17 cellular contexts compared by ENCODE assay signal in the genomic region with DNA sequence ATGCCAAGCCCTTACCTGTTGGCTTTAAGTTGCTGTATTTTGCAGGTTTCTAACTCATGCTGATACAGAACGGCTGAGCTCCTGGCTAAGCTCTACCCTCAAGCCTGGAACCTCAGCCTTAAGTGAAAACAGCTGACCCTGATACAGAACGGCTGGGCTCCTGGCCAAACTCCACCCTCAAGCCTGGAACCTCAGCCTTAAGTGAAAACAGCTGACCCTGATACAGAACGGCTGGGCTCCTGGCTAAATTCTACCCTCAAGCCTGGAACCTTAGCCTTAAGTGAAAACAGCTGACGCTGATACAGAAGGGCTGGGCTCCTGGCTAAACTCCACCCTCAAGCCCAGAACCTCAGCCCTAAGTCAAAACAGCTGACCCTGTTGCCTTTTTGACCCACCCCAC. TPM values are rescaled to one million over a fixed set of nuclear protein-coding genes. Genes with fewer than 3 reads are reported as not detected.
DNase-seq lines count a peak whose midpoint lies in the region; ATAC-seq and TF ChIP-seq lines count a peak whose summit lies in the region.
"Had no signal": no experiment of that assay in that cellular context is flagged by ENCODE, and none has a peak within 500 bp of the region (broad histone marks: within the 10 kb centered on the region; RNA-seq: fewer than 3 reads in every experiment).

No MANE protein-coding gene starts in this region.

- no peaks in the 10 kb centered on the region for H3K27me3 ChIP-seq in brain microvascular endothelial cell (replicated peaks)
- H3K27me3 ChIP-seq in right cardiac atrium (ENCODE audit: control insufficient read depth, insufficient read depth) = no peaks in the 10 kb centered on the region
- H3K27me3 ChIP-seq: hepatocyte had no signal

- H3K9me3 Mint-ChIP-seq in progenitor cell of endocrine pancreas (ENCODE audit: low read depth) = peaks cover 1% of the 10 kb centered on the region

- H3K4me3 ChIP-seq in brain microvascular endothelial cell (ENCODE audit: low read depth, low read length) = no peak overlapping the region
- H3K4me3 ChIP-seq in right cardiac atrium (ENCODE audit: low read length) = no peak overlapping the region
- H3K4me3 ChIP-seq: hepatocyte had no signal

- no peaks in the 10 kb centered on the region for H3K4me1 ChIP-seq in right cardiac atrium (ENCODE audit: control insufficient read depth, insufficient read depth, low read length)

- no peaks in the 10 kb centered on the region for H3K27me3 Mint-ChIP-seq in progenitor cell of endocrine pancreas

- TF ChIP-seq CTCF in brain microvascular endothelial cell (IDR thresholded peaks at IDR 0.05; ENCODE audit: low read depth, low read length, missing control alignments) (no peak), progenitor cell of endocrine pancreas (IDR thresholded peaks at IDR 0.05; ENCODE audit: unreplicated experiment) (no peak)

- no peaks in the 10 kb centered on the region for H3K4me1 Mint-ChIP-seq in progenitor cell of endocrine pancreas (ENCODE audit: low read depth)

- intact Hi-C loops in right cardiac atrium (cut with DNase I) = no loop called here

- ATAC-seq in right cardiac atrium = peak in 1 of 2 donors; percentile 76
- ATAC-seq: activated T-cell treated with anti-CD3 and anti-CD28 coated beads, Interleukin-2, amount 50 U/mL, for 4 hours; stimulated activated naive CD8-positive, alpha-beta T cell treated with anti-CD3 and anti-CD28 coated beads, Interleukin-15, amount 100 ng/mL, for 72 hours had no signal

- H3K36me3 ChIP-seq in brain microvascular endothelial cell (replicated peaks) = no peaks in the 10 kb centered on the region

- no peak overlapping the region for H3K4me3 Mint-ChIP-seq in progenitor cell of endocrine pancreas (ENCODE audit: low read depth)
- H3K4me3 Mint-ChIP-seq: activated T-cell treated with anti-CD3 and anti-CD28 coated beads, Interleukin-2, amount 50 U/mL, for 4 hours; stimulated activated naive CD8-positive, alpha-beta T cell treated with anti-CD3 and anti-CD28 coated beads, Interleukin-15, amount 100 ng/mL, for 72 hours had no signal

- H3K27ac ChIP-seq in brain microvascular endothelial cell = no peak overlapping the region
- H3K27ac ChIP-seq in right cardiac atrium (ENCODE audit: low read length) = no peak overlapping the region
- H3K27ac ChIP-seq: hepatocyte had no signal

- DNase-seq in Daoy (ENCODE audit: low read depth) (peak; percentile 11), M059J (ENCODE audit: low read depth) (peak; percentile 48), brain microvascular endothelial cell (peak; percentile 53), right cardiac atrium (peak in 2 of 3 donors; percentile 19 to 73), AG08395 (ENCODE audit: low spot score) (no peak), MV-4-11 (lab: John Stamatoyannopoulos, UW) (no peak), progenitor cell of endocrine pancreas (ENCODE audit: low spot score, unreplicated experiment) (no peak)
- DNase-seq in activated CD4-positive, alpha-beta T cell treated with anti-CD3 and anti-CD28 coated beads for 48 hours = no peak
- DNase-seq: activated CD4-positive, alpha-beta T cell treated with anti-CD3 and anti-CD28 coated beads, Interleukin-2, amount 50 U/mL, for 48 hours; activated T-cell treated with anti-CD3 and anti-CD28 coated beads, Interleukin-2, amount 50 U/mL, for 4 hours; Calu3; left cardiac atrium; NCI-H1436; NCI-H446; stimulated activated naive CD8-positive, alpha-beta T cell treated with anti-CD3 and anti-CD28 coated beads, Interleukin-15, amount 100 ng/mL, for 72 hours had no signal

- no peaks in the 10 kb centered on the region for H3K9me3 ChIP-seq in right cardiac atrium (ENCODE audit: control insufficient read depth, low read length)

- no peaks in the 10 kb centered on the region for H3K36me3 Mint-ChIP-seq in progenitor cell of endocrine pancreas (ENCODE audit: insufficient read depth)

- 25% methylated on average over 4 of the region's 4 CpGs for WGBS in right cardiac atrium

- no peak overlapping the region for H3K27ac Mint-ChIP-seq in progenitor cell of endocrine pancreas
- H3K27ac Mint-ChIP-seq: stimulated activated naive CD8-positive, alpha-beta T cell treated with anti-CD3 and anti-CD28 coated beads, Interleukin-15, amount 100 ng/mL, for 72 hours had no signal

- in situ Hi-C loops in brain microvascular endothelial cell (cut with HindIII; ENCODE audit: low pct_ligation_motif_present, low sequenced_read_pairs) = no loop called here

RNA-seq across cellular contexts. Expression of a gene that starts 17.6 kb away (rescaled TPM):
- total RNA-seq in Daoy (2014; rRNA removed; shearing (Covaris generic)) = 7.1 and 14.3 TPM in 2 replicates
- total RNA-seq in M059J (2014; rRNA removed; shearing (Covaris generic)) = 13.9 and 21.5 TPM in 2 replicates
- total RNA-seq in right cardiac atrium = 10 to 100 TPM; 19.9 to 41.1 (median 32.8) TPM
- polyA plus RNA-seq in right cardiac atrium = 13.6 TPM
- total RNA-seq in progenitor cell of endocrine pancreas = 0.91 TPM in 2 replicates
- total RNA-seq: activated T-cell treated with anti-CD3 and anti-CD28 coated beads, Interleukin-2, amount 50 U/mL, for 4 hours; endothelial cell of umbilical vein had no signal
- polyA plus RNA-seq: hepatocyte had no signal

Comparison
In these comparisons a context has a peak if more than half of its experiments do, and no peak if none do; other contexts are left out.
1. DNase-seq: peak in Daoy (single experiment), M059J (single experiment), brain microvascular endothelial cell (single experiment) and right cardiac atrium (2 of 3); none in AG08395 (single experiment), MV-4-11 (single experiment), progenitor cell of endocrine pancreas (single experiment) and activated CD4-positive, alpha-beta T cell treated with anti-CD3 and anti-CD28 coated beads for 48 hours (single experiment).